In genomic region chr5:142323480-142324376, GRCh38 we compare ENCODE assay signal across 8 cellular contexts. TPM values are rescaled to one million over a fixed set of nuclear protein-coding genes. Genes with fewer than 3 reads are reported as not detected.
DNase-seq lines count a peak whose midpoint lies in the region; ATAC-seq and TF ChIP-seq lines count a peak whose summit lies in the region.

No MANE protein-coding gene starts in this region.

- peak overlapping the region; percentile 62 for H3K27ac Mint-ChIP-seq in activated naive CD4-positive, alpha-beta T cell treated with anti-CD3 and anti-CD28 coated beads, Interleukin-2, amount 50 U/mL, for 24 hours

- DNase-seq in HL-60 (ENCODE audit: low read depth in 1 of 2, low spot score in 1 of 2) (peak in 1 of 2 experiments; percentile 41), left cardiac atrium (peak; percentile 52), sciatic nerve (ENCODE audit: low spot score) (peak; percentile 70), Ammon's horn (ENCODE audit: low spot score) (no peak), NCI-H510A (lab: John Stamatoyannopoulos, UW) (no peak), NCI-H1417 treated with DMSO at 0.1 percent for 48 hours (lab: John Stamatoyannopoulos, UW) (no peak)

- H3K36me3 Mint-ChIP-seq in activated naive CD4-positive, alpha-beta T cell treated with anti-CD3 and anti-CD28 coated beads, Interleukin-2, amount 50 U/mL, for 24 hours = no peaks in the 10 kb centered on the region

- intact Hi-C loops in left cardiac atrium (cut with DNase I) (loop anchor here (5.0 to 10.0 kb wide), 2 partner anchors 34 to 221 kb away; no protein-coding TSS in a partner anchor), sciatic nerve (cut with DNase I) (no loop called here)

- ATAC-seq in left cardiac atrium (peak; percentile 43 to 46), sciatic nerve (peak; percentile 2)

- H3K4me3 ChIP-seq in HL-60 (replicated peaks; ENCODE audit: insufficient read depth, low read length) = peak overlapping the region; percentile 38

- H3K9me3 Mint-ChIP-seq in activated naive CD4-positive, alpha-beta T cell treated with anti-CD3 and anti-CD28 coated beads, Interleukin-2, amount 50 U/mL, for 24 hours = no peaks in the 10 kb centered on the region

- TF ChIP-seq CTCF in 22Rv1 (IDR thresholded peaks at IDR 0.05) (no peak), HL-60 (IDR thresholded peaks at IDR 0.05; ENCODE audit: insufficient read depth, low read length) (no peak)

- peaks cover 48% of the 10 kb centered on the region for H3K27me3 Mint-ChIP-seq in activated naive CD4-positive, alpha-beta T cell treated with anti-CD3 and anti-CD28 coated beads, Interleukin-2, amount 50 U/mL, for 24 hours

- H3K4me3 Mint-ChIP-seq in activated naive CD4-positive, alpha-beta T cell treated with anti-CD3 and anti-CD28 coated beads, Interleukin-2, amount 50 U/mL, for 24 hours = peak overlapping the region; percentile 89

- peaks cover 38% of the 10 kb centered on the region for H3K4me1 Mint-ChIP-seq in activated naive CD4-positive, alpha-beta T cell treated with anti-CD3 and anti-CD28 coated beads, Interleukin-2, amount 50 U/mL, for 24 hours

- H3K27ac ChIP-seq in 22Rv1 (peak overlapping the region; percentile 78), HL-60 (replicated peaks) (peak overlapping the region; percentile 7; the same call in 1 of the 2 replicates)

- H3K27me3 ChIP-seq in HL-60 (ENCODE audit: insufficient read depth, poor library complexity, severe bottlenecking) = peaks cover 33% of the 10 kb centered on the region

RNA-seq across cellular contexts. Expression of gene SPRY4, which starts 1.1 kb away (rescaled TPM):
- 10 to 100 TPM; 13.3 to 30.6 TPM for total RNA-seq in left cardiac atrium
- 59.3 TPM for total RNA-seq in sciatic nerve

Comparison
In these comparisons a context has a peak if more than half of its experiments do, and no peak if none do; other contexts are left out.
1. DNase-seq: peak in left cardiac atrium (single experiment) and sciatic nerve (single experiment); none in Ammon's horn (single experiment), NCI-H510A (single experiment) and NCI-H1417 treated with DMSO at 0.1 percent for 48 hours (single experiment).